ENCODE assay signal across 12 cellular contexts in genomic region chr3:116767726-116768125, GRCh38. TPM values are rescaled to one million over a fixed set of nuclear protein-coding genes. Genes with fewer than 3 reads are reported as not detected.
"Had no signal": no experiment of that assay in that cellular context is flagged by ENCODE, and none has a peak within 500 bp of the region (broad histone marks: within the 10 kb centered on the region; RNA-seq: fewer than 3 reads in every experiment).

No MANE protein-coding gene starts in this region.

- H3K9ac ChIP-seq: GM23248 had no signal

- H3K4me3 ChIP-seq: GM23248, GM23338, HAP-1 had no signal

- H2AFZ ChIP-seq: GM23248, GM23338 had no signal

- ATAC-seq: GM23338, HCT116 had no signal

- H3K9me3 ChIP-seq: HAP-1 had no signal

- FAIRE-seq: H1, H54 had no signal

- H3K27ac ChIP-seq: GM23248 had no signal

- H3K36me3 ChIP-seq: HAP-1 had no signal

- H3K4me2 ChIP-seq: GM23338 had no signal

- DNase-seq: GM23248, GOT3, H7, H9, HCEC 1CT, HFFc6 had no signal

RNA-seq across cellular contexts. Expression of gene TUSC7, which starts 58.1 kb away (rescaled TPM):
- total RNA-seq: GM23248, GM23338, H1, H4, H7, H9, HFFc6 had no signal
- polyA plus RNA-seq: GM23338, H1 had no signal
